In genomic region chr4:165326831-165327210, GRCh38 we compare ENCODE assay signal across 9 cellular contexts. TPM values are rescaled to one million over a fixed set of nuclear protein-coding genes. Genes with fewer than 3 reads are reported as not detected.
DNase-seq lines count a peak whose midpoint lies in the region; ATAC-seq, FAIRE-seq and TF ChIP-seq lines count a peak whose summit lies in the region.
"Had no signal": no experiment of that assay in that cellular context is flagged by ENCODE, and none has a peak within 500 bp of the region (broad histone marks: within the 10 kb centered on the region; RNA-seq: fewer than 3 reads in every experiment).

No MANE protein-coding gene starts in this region.

- POLR2A ChIA-PET in MCF 10A (lab: Yijun Ruan, JAX), result interaction anchor here (0.6 to 7.7 kb wide), 37 partner anchors 7 to 1043 kb away, joined by 3 to 146 read pairs (median 5); partner anchors contain the start of genes KLHL2 and TMEM192

- peaks cover 0 to 36% (median 9%) of the 10 kb centered on the region in 4 donors for H3K4me1 ChIP-seq in tibial nerve

- H3K27ac Mint-ChIP-seq in MCF 10A (ENCODE audit: low read depth, unreplicated experiment), result no peak overlapping the region

- ATAC-seq in left lobe of liver (peak; percentile 61), HG03521 (IDR thresholded peaks at IDR 0.05; ENCODE audit: unreplicated experiment) (no peak), GM21515 (IDR thresholded peaks at IDR 0.05; ENCODE audit: unreplicated experiment) (no peak)

- peaks cover 30% of the 10 kb centered on the region for H3K36me3 Mint-ChIP-seq in MCF 10A (ENCODE audit: insufficient read depth, unreplicated experiment)

- DNase-seq in AG08396 (ENCODE audit: low spot score) (peak; percentile 29), GM18507 (ENCODE audit: extremely low spot score, insufficient read length, low read depth) (peak; percentile 5), MCF 10A (ENCODE audit: unreplicated experiment) (peak; percentile 78), left lobe of liver (ENCODE audit: low spot score) (peak; percentile 78), tibial nerve (ENCODE audit: low spot score in 2 of 2) (no peak)

- H3K4me3 Mint-ChIP-seq in MCF 10A (ENCODE audit: unreplicated experiment), result no peak overlapping the region
- H3K4me3 Mint-ChIP-seq: naive B cell had no signal

- H3K4me3 ChIP-seq in tibial nerve, result peak overlapping the region; percentile 43 to 83 (median 72)

- H3K27ac ChIP-seq in KOPT-K1 (ENCODE audit: low read depth, low read length, poor library complexity, severe bottlenecking), result peak overlapping the region; percentile 83
- peak overlapping the region; percentile 71 to 93 (median 82) for H3K27ac ChIP-seq in tibial nerve

- WGBS in tibial nerve, 2 donors, result 0 to 1% methylated on average over 14 of the region's 14 CpGs

- H3K4me1 Mint-ChIP-seq in MCF 10A (ENCODE audit: insufficient read depth, unreplicated experiment), result peaks cover 31% of the 10 kb centered on the region

- TF ChIP-seq CTCF in MCF 10A (IDR thresholded peaks at IDR 0.05; ENCODE audit: unreplicated experiment), result no peak
- TF ChIP-seq CTCF in tibial nerve (IDR thresholded peaks at IDR 0.05), result no peak

- no peaks in the 10 kb centered on the region for H3K27me3 Mint-ChIP-seq in MCF 10A (ENCODE audit: insufficient read depth, unreplicated experiment)
- H3K27me3 Mint-ChIP-seq: naive B cell had no signal

- H3K36me3 ChIP-seq in KOPT-K1 (ENCODE audit: insufficient read depth, low read length) (peaks cover 18% of the 10 kb centered on the region), tibial nerve (peaks cover 0 to 4% (median 0%) of the 10 kb centered on the region in 3 donors)

- no peaks in the 10 kb centered on the region for H3K9me3 ChIP-seq in KOPT-K1 (ENCODE audit: insufficient read depth, low read length, poor library complexity, severe bottlenecking)
- H3K9me3 ChIP-seq in tibial nerve, result no peaks in the 10 kb centered on the region

- TF ChIP-seq POLR2A in tibial nerve (IDR thresholded peaks at IDR 0.05), result no peak

- CTCF ChIA-PET in MCF 10A (lab: Yijun Ruan, JAX), result interaction anchor here (0.6 to 4.3 kb wide), 6 partner anchors 12 to 461 kb away, joined by 3 to 22 read pairs (median 3); partner anchors contain the start of gene TMEM192

- no peak for TF ChIP-seq EP300 in tibial nerve (IDR thresholded peaks at IDR 0.05)

- no peaks in the 10 kb centered on the region for H3K27me3 ChIP-seq in tibial nerve

- no peaks in the 10 kb centered on the region for H3K9me3 Mint-ChIP-seq in MCF 10A (ENCODE audit: unreplicated experiment)
- H3K9me3 Mint-ChIP-seq: naive B cell had no signal

- FAIRE-seq in GM18507 (lab: Jason Lieb, UNC), result no peak

- BruUV-seq in MCF 10A (replicated peaks; lab: Mats Ljungman, UMichigan), result TSS peak; percentile 78

- intact Hi-C loops in MCF 10A (cut with micrococcal nuclease), result loop anchor here (1.0 to 5.0 kb wide), 8 partner anchors 15 to 215 kb away; partner anchors contain the start of gene TMEM192

RNA-seq across cellular contexts. Expression of gene MSMO1, which starts 0.6 kb away (rescaled TPM):
- total RNA-seq in MCF 10A (2022) (80.4 and 94.9 TPM in 2 replicates), left lobe of liver (93.5 TPM), tibial nerve (10 to 100 TPM; 18.6 to 58.3 (median 44.8) TPM)

RNA-seq across cellular contexts. Expression of gene CPE, which starts 52.0 kb away (rescaled TPM):
- total RNA-seq in MCF 10A (2022) (8.3 and 9.1 TPM in 2 replicates), left lobe of liver (15.9 TPM), tibial nerve (100 to 1,000 TPM in 3 of 4 donors, 10 to 100 TPM in 1; 82.8 to 136 (median 113) TPM)

Comparison
In these comparisons a context has a peak if more than half of its experiments do, and no peak if none do; other contexts are left out.
1. DNase-seq: peak in AG08396 (single experiment), GM18507 (single experiment), MCF 10A (single experiment) and left lobe of liver (single experiment); none in tibial nerve (0 of 2).